12 cellular contexts compared by ENCODE assay signal in the genomic region with DNA sequence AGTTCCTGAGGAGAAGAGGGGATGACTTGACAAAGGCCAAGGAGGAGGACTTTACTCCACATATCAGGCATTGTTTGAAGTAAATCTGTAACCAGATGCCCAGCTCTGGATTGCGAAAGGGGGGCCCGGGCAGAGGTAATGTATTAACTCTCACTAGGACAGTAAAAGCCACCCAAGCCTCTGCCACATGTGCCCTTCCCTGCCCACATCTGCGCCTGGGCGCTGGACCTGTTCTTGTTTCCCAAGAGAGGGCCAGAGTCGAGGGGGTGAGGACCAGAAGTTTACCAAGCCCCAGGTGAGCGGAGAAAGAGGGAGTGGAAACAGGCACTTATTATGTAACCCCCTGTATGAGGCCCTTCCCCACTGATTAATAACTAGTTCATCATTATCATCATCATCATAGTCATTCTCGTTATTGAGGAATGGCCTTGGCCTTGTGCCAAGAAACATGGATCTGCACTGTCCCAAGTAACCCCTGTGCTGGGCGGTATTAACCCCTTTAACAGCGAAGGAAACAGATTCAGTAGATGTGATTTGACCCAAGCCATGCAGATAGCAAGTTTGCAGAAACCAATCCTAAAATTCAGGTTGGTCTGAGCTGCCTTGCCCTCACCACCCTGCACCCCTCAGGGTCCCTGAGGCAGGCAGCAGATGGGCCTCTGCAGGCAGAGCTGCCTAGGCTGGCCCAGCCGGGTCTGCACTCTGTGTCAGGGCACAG. TPM values are rescaled to one million over a fixed set of nuclear protein-coding genes. Genes with fewer than 3 reads are reported as not detected.
DNase-seq lines count a peak whose midpoint lies in the region; ATAC-seq and TF ChIP-seq lines count a peak whose summit lies in the region.
"Had no signal": no experiment of that assay in that cellular context is flagged by ENCODE, and none has a peak within 500 bp of the region (broad histone marks: within the 10 kb centered on the region; RNA-seq: fewer than 3 reads in every experiment).

A gene (minus strand): TSS at position 23 of the 718 bp plus-strand sequence. CDS start 44 bp downstream, outside the sequence.

- H3K27me3 Mint-ChIP-seq in activated B cell treated with CpG ODN at 0.5 μM for 24 hours = no peaks in the 10 kb centered on the region
- H3K27me3 Mint-ChIP-seq in memory B cell = no peaks in the 10 kb centered on the region

- H3K9me3 Mint-ChIP-seq in activated B cell treated with CpG ODN at 0.5 μM for 24 hours = no peaks in the 10 kb centered on the region
- no peaks in the 10 kb centered on the region for H3K9me3 Mint-ChIP-seq in memory B cell

- peak; percentile 2 for TF ChIP-seq POLR2A in GM10847 (IDR thresholded peaks at IDR 0.05; ENCODE audit: extremely low read depth, insufficient read length)

- no peaks in the 10 kb centered on the region for H3K36me3 Mint-ChIP-seq in activated B cell treated with CpG ODN at 0.5 μM for 24 hours (ENCODE audit: low read depth)
- H3K36me3 Mint-ChIP-seq in memory B cell = peaks cover 1% of the 10 kb centered on the region

- intact Hi-C loops in activated B cell treated with CpG ODN at 0.5 μM for 24 hours (cut with micrococcal nuclease) = no loop called here

- CTCF ChIA-PET in activated B cell treated with CpG ODN at 0.5 μM for 24 hours (lab: Charles Lee) = interaction anchor here (1.4 kb wide), 1 partner anchor 42 kb away, joined by 3 read pairs; a partner anchor contains a TSS

- DNase-seq in AG10803 (ENCODE audit: low read depth) = peak; percentile 46
- no peak for DNase-seq in activated B cell treated with CpG ODN at 0.5 μM for 24 hours
- no peak for DNase-seq in memory B cell (ENCODE audit: low spot score in 2 of 2)
- DNase-seq in activated naive CD4-positive, alpha-beta T cell treated with anti-CD3 and anti-CD28 coated beads, Interleukin-2, amount 50 U/mL, for 16 hours = no peak
- DNase-seq: NCI-H1417 treated with DMSO at 0.1 percent for 48 hours, SIG-M5 had no signal

- no peak within 1 kb of the TSS for H3K4me3 Mint-ChIP-seq in activated B cell treated with CpG ODN at 0.5 μM for 24 hours
- H3K4me3 Mint-ChIP-seq in memory B cell = no peak within 1 kb of the TSS

- TF ChIP-seq CTCF in AG10803 (conservative IDR thresholded peaks at IDR 0.05; ENCODE audit: low read length) (no peak), activated B cell treated with CpG ODN at 0.5 μM for 24 hours (IDR thresholded peaks at IDR 0.05) (no peak)

- H3K4me1 Mint-ChIP-seq in activated B cell treated with CpG ODN at 0.5 μM for 24 hours (peaks cover 69% of the 10 kb centered on the region), memory B cell (peaks cover 40% of the 10 kb centered on the region)

- H3K4me3 ChIP-seq in AG10803 (ENCODE audit: low read length) = no peak within 1 kb of the TSS

- POLR2A ChIA-PET in activated B cell treated with CpG ODN at 0.5 μM for 24 hours (lab: Charles Lee) = interaction anchor here (1.0 to 1.2 kb wide), 3 partner anchors 41 to 89 kb away, joined by 3 read pairs; a partner anchor contains a TSS

- H3K27ac Mint-ChIP-seq in activated B cell treated with CpG ODN at 0.5 μM for 24 hours (peak within 1 kb of the TSS; percentile 7), memory B cell (peak within 1 kb of the TSS; percentile 45)

- ATAC-seq in activated B cell treated with CpG ODN at 0.5 μM for 24 hours (ENCODE audit: low read depth) (no peak), memory B cell (ENCODE audit: low read depth) (no peak), GM19023 (IDR thresholded peaks at IDR 0.05; ENCODE audit: unreplicated experiment) (no peak), GM19395 (IDR thresholded peaks at IDR 0.05; ENCODE audit: unreplicated experiment) (no peak), GM18909 (IDR thresholded peaks at IDR 0.05; ENCODE audit: poor library complexity, unreplicated experiment) (no peak)

RNA-seq across cellular contexts. Expression of the gene that starts here (rescaled TPM):
- 1.4 and 1.8 TPM in 2 replicates for total RNA-seq in activated B cell treated with CpG ODN at 0.5 μM for 24 hours
- total RNA-seq: Daoy, dermis microvascular lymphatic vessel endothelial cell had no signal
